8 cellular contexts compared by ENCODE assay signal in genomic region chr16:4624015-4624826, GRCh38. TPM values are rescaled to one million over a fixed set of nuclear protein-coding genes. Genes with fewer than 3 reads are reported as not detected.
DNase-seq lines count a peak whose midpoint lies in the region; ATAC-seq and TF ChIP-seq lines count a peak whose summit lies in the region.

TSS of gene MGRN1 (plus strand) at chr16:4624826. CDS start at chr16:4624961, 135 bp downstream.

- H3K27ac ChIP-seq in cingulate gyrus (ENCODE audit: low read depth, low read length) (peak within 1 kb of the TSS; percentile 91), layer of hippocampus (ENCODE audit: low read depth, low read length) (peak within 1 kb of the TSS; percentile 94)

- DNase-seq in BJ (ENCODE audit: low read depth), result peak; percentile 91
- DNase-seq in GM19240 (ENCODE audit: insufficient read length, low spot score), result peak; percentile 84
- peak; percentile 93 to 98 for DNase-seq in NCI-H524 (lab: John Stamatoyannopoulos, UW)
- peak; percentile 95 for DNase-seq in activated CD4-positive, alpha-beta T cell treated with anti-CD3 and anti-CD28 coated beads for 48 hours
- DNase-seq in stimulated activated CD4-positive, alpha-beta T cell treated with anti-CD3 and anti-CD28 coated beads, Interleukin-1b, Interleukin-23, amount 100 ng/mL, for 24 hours (ENCODE audit: low read depth in 4 of 4, low spot score in 1 of 4), result peak; percentile 78 to 91 (median 84)

- POLR2A ChIA-PET in BJ (lab: Charles Lee), result no interaction called here

- TF ChIP-seq CTCF in BJ (IDR thresholded peaks at IDR 0.05; ENCODE audit: insufficient read depth, low read depth, low read length), result peak; percentile 99

- H3K27me3 ChIP-seq in BJ (ENCODE audit: control insufficient read depth, insufficient read depth, low read length) (no peaks in the 10 kb centered on the region), layer of hippocampus (ENCODE audit: control insufficient read depth, insufficient read depth, low read length) (no peaks in the 10 kb centered on the region)

- ATAC-seq in HG03457 (IDR thresholded peaks at IDR 0.05; ENCODE audit: unreplicated experiment), result peak; percentile 57

- CTCF ChIA-PET in BJ (lab: Yijun Ruan, JAX), result interaction anchor here (0.6 to 1.9 kb wide), 18 partner anchors 9 to 438 kb away, joined by 3 to 22 read pairs (median 4); partner anchors contain the start of gene UBALD1

- H3K4me3 ChIP-seq in BJ (ENCODE audit: low read depth, low read length), result peak within 1 kb of the TSS; percentile 98

- H3K36me3 ChIP-seq in BJ (ENCODE audit: control insufficient read depth, insufficient read depth, low read length), result no peaks in the 10 kb centered on the region

RNA-seq across cellular contexts. Expression of gene MGRN1, which starts in this region (rescaled TPM):
- polyA plus RNA-seq in BJ (2011; rRNA removed), result 2.9 and 4.5 TPM in 2 replicates
- 9.3 and 19.8 TPM in 2 replicates for polyA minus RNA-seq in BJ (2011; rRNA and poly(A)+ RNA removed)

Comparison
In these comparisons a context has a peak if more than half of its experiments do, and no peak if none do; other contexts are left out.
1. Peak in every context shown above with its lines: DNase-seq, ATAC-seq, H3K4me3 ChIP-seq and H3K27ac ChIP-seq.